In the genomic region with DNA sequence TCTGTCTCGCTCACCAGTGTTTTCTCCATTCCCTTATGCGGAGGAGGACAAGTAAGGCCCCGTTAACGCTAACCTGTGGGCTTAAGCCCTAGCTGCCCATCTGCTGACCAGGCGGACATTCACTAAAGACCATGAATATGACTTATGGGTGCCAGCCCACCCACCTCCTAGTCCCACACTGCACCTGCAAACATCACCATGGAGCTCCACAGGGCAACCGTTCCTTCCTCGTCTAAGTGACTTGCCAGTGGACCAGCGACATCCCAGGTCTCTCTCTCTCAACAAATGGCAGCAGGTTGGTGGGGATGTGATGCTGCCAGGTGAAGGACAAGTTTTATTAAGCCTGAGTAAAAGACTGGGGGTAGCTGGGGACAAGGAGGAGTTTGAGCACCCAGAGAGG, we compare ENCODE assay signal across 21 cellular contexts. TPM values are rescaled to one million over a fixed set of nuclear protein-coding genes. Genes with fewer than 3 reads are reported as not detected.
DNase-seq lines count a peak whose midpoint lies in the region; ATAC-seq and TF ChIP-seq lines count a peak whose summit lies in the region.
"Had no signal": no experiment of that assay in that cellular context is flagged by ENCODE, and none has a peak within 500 bp of the region (broad histone marks: within the 10 kb centered on the region; RNA-seq: fewer than 3 reads in every experiment).

No MANE protein-coding gene starts in this region.

- H2BK120ac ChIP-seq in H9 (ENCODE audit: low read depth, low read length, poor library complexity, severe bottlenecking) = no peak overlapping the region
- H2BK120ac ChIP-seq in IMR-90 (ENCODE audit: low read depth, low read length) = no peak overlapping the region

- no peaks in the 10 kb centered on the region for H3K23me2 ChIP-seq in H9 (ENCODE audit: insufficient read length, low read depth, low read length, poor library complexity, severe bottlenecking)

- ATAC-seq in IMR-90 (ENCODE audit: low read depth) (no peak), GM18502 (IDR thresholded peaks at IDR 0.05; ENCODE audit: poor library complexity, unreplicated experiment) (no peak)
- ATAC-seq: GM23338 had no signal

- H3K23ac ChIP-seq in H9 (ENCODE audit: insufficient read length, low read depth, low read length) (no peak overlapping the region), IMR-90 (ENCODE audit: low read depth, low read length) (no peak overlapping the region)

- H2AFZ ChIP-seq in H9 (ENCODE audit: low read length) (no peak overlapping the region), IMR-90 (replicated peaks; ENCODE audit: low read length, poor library complexity) (peak overlapping the region; percentile 2)
- H2AFZ ChIP-seq: GM23338 had no signal

- H3K9ac ChIP-seq in H9 (ENCODE audit: extremely low read depth, insufficient read length, low read length) = no peak overlapping the region
- H3K9ac ChIP-seq in IMR-90 (ENCODE audit: low read depth, low read length) = no peak overlapping the region

- no peaks in the 10 kb centered on the region for H3K36me3 ChIP-seq in IMR-90 (ENCODE audit: control insufficient read depth, insufficient read depth, low read length)
- H3K36me3 ChIP-seq: HAP-1 had no signal

- no TSS peak for BruUV-seq in IMR-90 (replicated peaks; lab: Mats Ljungman, UMichigan)

- H3K4me1 ChIP-seq in H9 (ENCODE audit: insufficient read depth, low read length) (no peaks in the 10 kb centered on the region), IMR-90 (ENCODE audit: control insufficient read depth, insufficient read depth, low read length) (no peaks in the 10 kb centered on the region)
- H3K4me1 ChIP-seq: HAP-1 had no signal

- H3K56ac ChIP-seq in H9 (ENCODE audit: insufficient read length, low read depth, low read length) (no peak overlapping the region), IMR-90 (ENCODE audit: extremely low read depth, insufficient read depth, low read length) (no peak overlapping the region)

- H3K79me1 ChIP-seq in H9 (ENCODE audit: insufficient read depth, low read depth, low read length, poor library complexity, severe bottlenecking) (no peaks in the 10 kb centered on the region), IMR-90 (ENCODE audit: low read depth in 1 of 2, low read length in 2 of 2) (no peaks in the 10 kb centered on the region)

- H3K27ac Mint-ChIP-seq in H9 = no peak overlapping the region
- H3K27ac Mint-ChIP-seq: GM23338 had no signal

- no peaks in the 10 kb centered on the region; the same call in 1 of the 2 replicates for H3K27me3 Mint-ChIP-seq in H9 (ENCODE audit: low read depth)

- dilution Hi-C loops in IMR-90 (cut with HindIII; ENCODE audit: low sequenced_read_pairs, unreplicated experiment) = no loop called here

- no peak overlapping the region for H4K91ac ChIP-seq in H9 (ENCODE audit: insufficient read length, low read depth, low read length)
- H4K91ac ChIP-seq in IMR-90 (ENCODE audit: insufficient read depth, low read depth, low read length) = no peak overlapping the region

- H2BK20ac ChIP-seq in H9 (ENCODE audit: low read depth, low read length, poor library complexity, severe bottlenecking) (no peak overlapping the region), IMR-90 (ENCODE audit: low read depth, low read length) (no peak overlapping the region)

- H2BK15ac ChIP-seq in H9 (ENCODE audit: low read depth, low read length) = no peak overlapping the region
- H2BK15ac ChIP-seq in IMR-90 (ENCODE audit: low read depth, low read length) = no peak overlapping the region

- H3K14ac ChIP-seq in H9 (ENCODE audit: insufficient read depth, low read length) = no peak overlapping the region
- H3K14ac ChIP-seq in IMR-90 (replicated peaks; ENCODE audit: low read depth, low read length) = no peak overlapping the region

- H3K4me1 Mint-ChIP-seq in H9 = peaks cover 5 to 8% of the 10 kb centered on the region in 2 experiments

- CTCF ChIA-PET in IMR-90 (lab: Yijun Ruan, JAX) (no interaction called here), HEK293T (lab: Yijun Ruan, JAX) (no interaction called here)

- H2AK9ac ChIP-seq in IMR-90 (replicated peaks; ENCODE audit: low read depth, low read length, poor library complexity) = no peak overlapping the region

- H3K4me3 ChIP-seq in IMR-90 (ENCODE audit: insufficient read depth, low read depth, low read length) = no peak overlapping the region
- H3K4me3 ChIP-seq: GM23338, HAP-1 had no signal

- H2BK5ac ChIP-seq in H9 (ENCODE audit: insufficient read length, low read length) (no peak overlapping the region), IMR-90 (ENCODE audit: low read depth, low read length, poor library complexity, severe bottlenecking) (no peak overlapping the region)

- H3K27me3 ChIP-seq in H9 (ENCODE audit: insufficient read depth, low read length) (no peaks in the 10 kb centered on the region), IMR-90 (ENCODE audit: control insufficient read depth, insufficient read depth, low read length) (peaks cover 24% of the 10 kb centered on the region)

- no peak for TF ChIP-seq POLR2A in IMR-90 (IDR thresholded peaks at IDR 0.05; ENCODE audit: low read depth, low read length)

- H4K8ac ChIP-seq in H9 (replicated peaks; ENCODE audit: insufficient read length, low read depth, low read length) (no peak overlapping the region), IMR-90 (ENCODE audit: low read depth in 2 of 2, low read length in 2 of 2) (no peak overlapping the region)

- no peak overlapping the region for H2BK12ac ChIP-seq in H9 (ENCODE audit: insufficient read length, low read depth, low read length)

- no peak overlapping the region for H3K4me2 ChIP-seq in H9 (ENCODE audit: insufficient read depth, insufficient read length, low read length)
- no peak overlapping the region for H3K4me2 ChIP-seq in IMR-90 (ENCODE audit: low read depth, low read length)
- H3K4me2 ChIP-seq: GM23338 had no signal

- H4K5ac ChIP-seq in H9 (ENCODE audit: insufficient read length, low read depth, low read length) = no peak overlapping the region
- no peak overlapping the region for H4K5ac ChIP-seq in IMR-90 (ENCODE audit: low read depth, low read length)

- H3K9me3 ChIP-seq in H9 (ENCODE audit: control insufficient read depth, low read depth, low read length) = no peaks in the 10 kb centered on the region
- no peaks in the 10 kb centered on the region for H3K9me3 ChIP-seq in IMR-90 (ENCODE audit: control insufficient read depth, insufficient read depth, low read length)
- H3K9me3 ChIP-seq: HAP-1 had no signal

- H3K9me1 ChIP-seq in IMR-90 (ENCODE audit: insufficient read depth, low read length) = no peaks in the 10 kb centered on the region

- no peaks in the 10 kb centered on the region for H3K36me3 Mint-ChIP-seq in H9 (ENCODE audit: insufficient read depth in 1 of 3, low read depth in 3 of 3)
- H3K36me3 Mint-ChIP-seq: CD4-positive, alpha-beta memory T cell had no signal

- whole genome bisulfite sequencing in H9 (ENCODE audit: extremely low coverage, insufficient read length, low lambda C conversion rate) = no CpG with 5 or more reads among the region's 8 CpGs
- 72% methylated on average over 5 of the region's 8 CpGs; no CpG with 5 or more reads in 1 of the 2 experiments for WGBS in IMR-90 (ENCODE audit: extremely low coverage in 2 of 2, insufficient read length in 1 of 2), 2 experiments

- in situ Hi-C loops in IMR-90 (cut with MboI; ENCODE audit: low sequenced_read_pairs) = no loop called here

- H3K79me2 ChIP-seq in H9 (ENCODE audit: insufficient read depth, low read length) = no peaks in the 10 kb centered on the region

- H3K9me3 Mint-ChIP-seq in H9 = no peaks in the 10 kb centered on the region
- H3K9me3 Mint-ChIP-seq: CD4-positive, alpha-beta memory T cell; GM23338 had no signal

- POLR2A ChIA-PET in IMR-90 (lab: Charles Lee; ENCODE audit: unreplicated experiment) (no interaction called here), HEK293T (lab: Yijun Ruan, JAX) (no interaction called here)

- H3K4ac ChIP-seq in H9 (ENCODE audit: low read depth, low read length) (no peak overlapping the region), IMR-90 (ENCODE audit: low read depth, low read length) (no peak overlapping the region)

- TF ChIP-seq RAD21 in IMR-90 (IDR thresholded peaks at IDR 0.05; ENCODE audit: low read length) = no peak

- no peak for TF ChIP-seq CTCF in H9 (conservative IDR thresholded peaks at IDR 0.05)
- TF ChIP-seq CTCF in IMR-90 (conservative IDR thresholded peaks at IDR 0.05; ENCODE audit: low read depth, low read length) = no peak

- DNase-seq in H9 (peak; percentile 19), IMR-90 (no peak), islet precursor cell (peak; percentile 24), posterior vena cava (ENCODE audit: low spot score) (peak; percentile 67), HEK293T (ENCODE audit: extremely low spot score) (no peak)
- DNase-seq: C1 segment of cervical spinal cord; Calu3; CD4-positive, alpha-beta memory T cell; COR-L47; DMS53; DMS79 treated with DMSO at 0.1 percent for 48 hours; GF-D8 had no signal

- H4K20me1 ChIP-seq in H9 (ENCODE audit: control insufficient read depth, insufficient read depth, insufficient read length) = no peaks in the 10 kb centered on the region
- no peaks in the 10 kb centered on the region; the same call in 1 of the 2 replicates for H4K20me1 ChIP-seq in IMR-90 (ENCODE audit: insufficient read depth, low read length)

- H2AK5ac ChIP-seq in H9 (ENCODE audit: insufficient read length, low read length) (no peak overlapping the region), IMR-90 (ENCODE audit: low read depth, low read length) (no peak overlapping the region)

- H3K27ac ChIP-seq in H9 (ENCODE audit: insufficient read length, low read depth, low read length) (no peak overlapping the region), IMR-90 (ENCODE audit: insufficient read depth, low read length) (no peak overlapping the region)

- intact Hi-C loops in IMR-90 (cut with micrococcal nuclease) (no loop called here), posterior vena cava (cut with DNase I) (no loop called here)

- H3K18ac ChIP-seq in H9 (ENCODE audit: insufficient read length, low read depth, low read length) (no peak overlapping the region), IMR-90 (ENCODE audit: low read depth, low read length) (no peak overlapping the region)

- H3K4me3 Mint-ChIP-seq in H9 = no peak overlapping the region
- H3K4me3 Mint-ChIP-seq: CD4-positive, alpha-beta memory T cell; GM23338 had no signal

- no peak overlapping the region for H3T11ph ChIP-seq in H9 (ENCODE audit: low read length)

TF ChIP-seq in IMR-90, 13 proteins besides CTCF, POLR2A, EP300 and RAD21 (continues in another document):
- no peak for TF ChIP-seq NFE2L2 (IDR thresholded peaks at IDR 0.05; ENCODE audit: low read depth, low read length)
- no peak for TF ChIP-seq MAZ (IDR thresholded peaks at IDR 0.05; ENCODE audit: borderline replicate concordance, low read depth, low read length)
- no peak for TF ChIP-seq MAFK (IDR thresholded peaks at IDR 0.05; ENCODE audit: low read depth, low read length)

TF ChIP-seq in HEK293T, 16 proteins besides CTCF, POLR2A, EP300 and RAD21:
- TF ChIP-seq SUZ12 (IDR thresholded peaks at IDR 0.05) (no peak), NFRKB (IDR thresholded peaks at IDR 0.05) (no peak)

RNA-seq across cellular contexts. Expression of gene CCDC70, which starts 55.2 kb away (rescaled TPM):
- total RNA-seq in H9 (2021) (not detected in 2 replicates), IMR-90 (2012; rRNA removed) (not detected in 2 replicates), posterior vena cava (not detected)
- not detected in 2 replicates for polyA plus RNA-seq in IMR-90 (2012; rRNA removed)
- not detected in 2 replicates for polyA plus RNA-seq in IMR-90 (2012; cell fraction: cytosol; rRNA removed)
- not detected in 2 replicates for polyA plus RNA-seq in IMR-90 (2012; cell fraction: nucleus; rRNA removed; ENCODE audit: low replicate concordance)
- total RNA-seq: A172; A673; Calu3; CD4-positive, alpha-beta memory T cell; Daoy; G401; GM23338; H4 had no signal
- polyA plus RNA-seq: BJ; CD4-positive, alpha-beta memory T cell; GM23338 had no signal

Comparison
In these comparisons a context has a peak if more than half of its experiments do, and no peak if none do; other contexts are left out.
1. DNase-seq: peak in H9 (single experiment), islet precursor cell (single experiment) and posterior vena cava (single experiment); none in IMR-90 (single experiment) and HEK293T (single experiment).